Comparison of ENCODE assay signal across 25 cellular contexts in genomic region chr4:139785356-139785755, GRCh38.
"Had no signal": no experiment of that assay in that cellular context is flagged by ENCODE, and none has a peak within 500 bp of the region (broad histone marks: within the 10 kb centered on the region; RNA-seq: fewer than 3 reads in every experiment).

No MANE protein-coding gene starts in this region.

- H3K4me1 Mint-ChIP-seq: stimulated activated memory B cell treated with anti-CD40 and anti-IgM and Interleukin-4, amounts not matched to agents 10 μg/mL and 1 μg/mL and 100 μg/mL, for 72 hours; stimulated activated naive CD8-positive, alpha-beta T cell treated with anti-CD3 and anti-CD28 coated beads, Interleukin-15, amount 100 ng/mL, for 72 hours had no signal

- DNase-seq: activated CD4-positive, alpha-beta T cell treated with anti-CD3 and anti-CD28 coated beads for 4 hours; activated CD4-positive, alpha-beta T cell treated with anti-CD3 and anti-CD28 coated beads, Interleukin-2, amount 50 U/mL, for 4 hours; activated naive CD4-positive, alpha-beta T cell treated with Interleukin-2 at 50 U/mL for 16 hours; activated T-cell treated with anti-CD3 and anti-CD28 coated beads for 4 hours; activated T-cell treated with anti-CD3 and anti-CD28 coated beads, Interleukin-2, amount 50 U/mL, for 72 hours; esophagus squamous epithelium; foreskin melanocyte; left ventricle myocardium inferior; mucosa of descending colon; stimulated activated CD4-positive, alpha-beta T cell treated with anti-CD3 and anti-CD28 coated beads, Interleukin-1b, Interleukin-23, amount 100 ng/mL, for 48 hours; stimulated activated CD4-positive, alpha-beta T cell treated with anti-CD3 and anti-CD28 coated beads, Interleukin-4, amount 100 ng/mL, for 4 hours; stimulated activated CD8-positive, alpha-beta memory T cell treated with anti-CD3 and anti-CD28 coated beads, Interleukin-4, amount 100 ng/mL, for 48 hours; stimulated activated naive CD8-positive, alpha-beta T cell treated with anti-CD3 and anti-CD28 coated beads, Interleukin-15, amount 100 ng/mL, for 72 hours; SW 1271; T-helper 9 cell; upper lobe of right lung had no signal

- H3K36me3 ChIP-seq: esophagus squamous epithelium, left ventricle myocardium inferior, right atrium auricular region, upper lobe of right lung had no signal

- H3K27ac ChIP-seq: parathyroid adenoma, right atrium auricular region, upper lobe of right lung, VCaP had no signal

- H3K79me2 ChIP-seq: parathyroid adenoma had no signal

- H3K4me2 ChIP-seq: smooth muscle cell had no signal

- H3K36me3 Mint-ChIP-seq: natural killer cell treated with Interleukin-12 subunit alpha and Interleukin-12 subunit beta and Interleukin-15 and Interleukin-18, amount 100 ng/mL, for 72 hours; stimulated activated memory B cell treated with anti-CD40 and anti-IgM and Interleukin-4, amounts not matched to agents 10 μg/mL and 1 μg/mL and 100 μg/mL, for 72 hours had no signal

- H3K9ac ChIP-seq: parathyroid adenoma had no signal

- H3K4me3 ChIP-seq: esophagus squamous epithelium, left ventricle myocardium inferior, mucosa of descending colon, right atrium auricular region, smooth muscle cell, upper lobe of right lung had no signal

- H3K27me3 ChIP-seq: esophagus squamous epithelium, right atrium auricular region, upper lobe of right lung had no signal

- H3K27me3 Mint-ChIP-seq: activated naive CD8-positive, alpha-beta T cell; dendritic cell treated with granulocyte-macrophage colony-stimulating factor and Interleukin-4, amounts not matched to agents 40 ng/mL and 50 ng/mL, for 4 days; stimulated activated naive CD8-positive, alpha-beta T cell treated with anti-CD3 and anti-CD28 coated beads, Interleukin-15, amount 100 ng/mL, for 72 hours had no signal

- H3K4me1 ChIP-seq: esophagus squamous epithelium, parathyroid adenoma, right atrium auricular region, upper lobe of right lung had no signal

- H3K9me3 Mint-ChIP-seq: activated T-cell treated with anti-CD3 and anti-CD28 coated beads, Interleukin-2, amount 50 U/mL, for 72 hours; dendritic cell treated with granulocyte-macrophage colony-stimulating factor and Interleukin-4, amounts not matched to agents 40 ng/mL and 50 ng/mL, for 4 days; natural killer cell treated with Interleukin-12 subunit alpha and Interleukin-12 subunit beta and Interleukin-15 and Interleukin-18, amount 100 ng/mL, for 72 hours; stimulated activated memory B cell treated with anti-CD40 and anti-IgM and Interleukin-4, amounts not matched to agents 10 μg/mL and 1 μg/mL and 100 μg/mL, for 72 hours; stimulated activated naive CD8-positive, alpha-beta T cell treated with anti-CD3 and anti-CD28 coated beads, Interleukin-15, amount 100 ng/mL, for 72 hours; T-helper 1 cell treated with Interleukin-12 subunit alpha and Interleukin-12 subunit beta and Interleukin-4 antibody, amounts not matched to agents 30 μg/mL and 1 μg/mL, for 36 hours had no signal

- ATAC-seq: activated T-cell treated with anti-CD3 and anti-CD28 coated beads, Interleukin-2, amount 50 U/mL, for 72 hours; mucosa of descending colon; natural killer cell treated with Interleukin-12 subunit alpha and Interleukin-12 subunit beta and Interleukin-15 and Interleukin-18, amount 100 ng/mL, for 72 hours; stimulated activated memory B cell treated with anti-CD40 and anti-IgM and Interleukin-4, amounts not matched to agents 10 μg/mL and 1 μg/mL and 100 μg/mL, for 72 hours; stimulated activated naive CD8-positive, alpha-beta T cell treated with anti-CD3 and anti-CD28 coated beads, Interleukin-15, amount 100 ng/mL, for 72 hours; upper lobe of right lung had no signal

- H3K4me3 Mint-ChIP-seq: activated naive CD8-positive, alpha-beta T cell; activated T-cell treated with anti-CD3 and anti-CD28 coated beads, Interleukin-2, amount 50 U/mL, for 72 hours; dendritic cell treated with granulocyte-macrophage colony-stimulating factor and Interleukin-4, amounts not matched to agents 40 ng/mL and 50 ng/mL, for 4 days; natural killer cell treated with Interleukin-12 subunit alpha and Interleukin-12 subunit beta and Interleukin-15 and Interleukin-18, amount 100 ng/mL, for 72 hours; stimulated activated memory B cell treated with anti-CD40 and anti-IgM and Interleukin-4, amounts not matched to agents 10 μg/mL and 1 μg/mL and 100 μg/mL, for 72 hours; stimulated activated naive CD8-positive, alpha-beta T cell treated with anti-CD3 and anti-CD28 coated beads, Interleukin-15, amount 100 ng/mL, for 72 hours; T-helper 1 cell treated with Interleukin-12 subunit alpha and Interleukin-12 subunit beta and Interleukin-4 antibody, amounts not matched to agents 30 μg/mL and 1 μg/mL, for 36 hours had no signal

- H3K27ac Mint-ChIP-seq: activated naive CD8-positive, alpha-beta T cell; activated T-cell treated with anti-CD3 and anti-CD28 coated beads, Interleukin-2, amount 50 U/mL, for 72 hours; dendritic cell treated with granulocyte-macrophage colony-stimulating factor and Interleukin-4, amounts not matched to agents 40 ng/mL and 50 ng/mL, for 4 days; stimulated activated memory B cell treated with anti-CD40 and anti-IgM and Interleukin-4, amounts not matched to agents 10 μg/mL and 1 μg/mL and 100 μg/mL, for 72 hours; T-helper 1 cell treated with Interleukin-12 subunit alpha and Interleukin-12 subunit beta and Interleukin-4 antibody, amounts not matched to agents 30 μg/mL and 1 μg/mL, for 36 hours had no signal

- H2AFZ ChIP-seq: parathyroid adenoma had no signal

- H3K9me3 ChIP-seq: esophagus squamous epithelium, left ventricle myocardium inferior, mucosa of descending colon, right atrium auricular region, upper lobe of right lung had no signal
